ENCODE assay signal across 21 cellular contexts in the genomic region with DNA sequence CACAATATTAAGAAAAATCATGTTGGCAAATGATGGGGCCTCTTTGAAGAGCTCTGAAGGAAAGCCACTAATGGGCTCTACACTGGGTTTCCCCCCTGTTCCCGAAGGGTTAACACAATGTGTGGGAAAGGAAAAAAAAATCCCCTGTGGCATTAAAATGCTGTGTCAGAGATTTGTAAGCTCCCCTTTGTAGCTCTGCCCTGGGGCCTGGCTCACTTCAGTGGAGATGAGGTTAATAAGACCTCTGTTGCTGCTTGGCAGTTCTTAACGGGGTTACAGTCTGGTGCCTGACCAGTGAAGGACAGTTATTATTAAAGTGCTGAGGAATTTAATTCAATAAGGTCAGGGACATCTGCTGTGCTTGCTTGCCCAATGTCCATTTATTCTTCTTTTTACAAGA.
DNase-seq lines count a peak whose midpoint lies in the region; ATAC-seq and TF ChIP-seq lines count a peak whose summit lies in the region.
"Had no signal": no experiment of that assay in that cellular context is flagged by ENCODE, and none has a peak within 500 bp of the region (broad histone marks: within the 10 kb centered on the region; RNA-seq: fewer than 3 reads in every experiment).

No MANE protein-coding gene starts in this region.

- H3K27ac Mint-ChIP-seq in T-helper 17 cell: peak overlapping the region; percentile 10
- H3K27ac Mint-ChIP-seq in neural crest cell (ENCODE audit: unreplicated experiment): peak overlapping the region; percentile 17

- ATAC-seq in T-helper 17 cell (no peak), GM21381 (IDR thresholded peaks at IDR 0.05; ENCODE audit: unreplicated experiment) (no peak), GM18867 (IDR thresholded peaks at IDR 0.05; ENCODE audit: unreplicated experiment) (no peak)
- ATAC-seq: activated CD4-positive, CD25-positive, alpha-beta regulatory T cell treated with anti-CD3 and anti-CD28 coated beads, Interleukin-2, amount 50 U/mL, for 24 hours had no signal

- H3K9me3 ChIP-seq in HEK293 (ENCODE audit: control insufficient read depth, insufficient read depth, low read depth, low read length) (no peaks in the 10 kb centered on the region), T-helper 17 cell (ENCODE audit: control insufficient read depth, low read length, poor library complexity, severe bottlenecking) (no peaks in the 10 kb centered on the region), HAP-1 (no peaks in the 10 kb centered on the region)
- H3K9me3 ChIP-seq: BLaER1, neutrophil, tibial artery had no signal

- H3K4me1 Mint-ChIP-seq in T-helper 17 cell (no peaks in the 10 kb centered on the region), neural crest cell (peaks cover 49% of the 10 kb centered on the region)

- no peaks in the 10 kb centered on the region; the same call in 1 of the 2 replicates for H3K27me3 ChIP-seq in HAP-1 (ENCODE audit: low read depth)
- H3K27me3 ChIP-seq: BLaER1, neutrophil, tibial artery had no signal

- peaks cover 12% of the 10 kb centered on the region; the same call in 1 of the 2 replicates for H3K4me1 ChIP-seq in HEK293 (ENCODE audit: control insufficient read depth, insufficient read depth, low read length)
- no peaks in the 10 kb centered on the region for H3K4me1 ChIP-seq in HAP-1

- DNase-seq in T-helper 17 cell: no peak
- peak; percentile 18 for DNase-seq in fibroblast of the aortic adventitia (ENCODE audit: low read depth)
- DNase-seq in neural crest cell (ENCODE audit: low read depth, low spot score): no peak
- no peak for DNase-seq in activated T-cell treated with anti-CD3 and anti-CD28 coated beads for 4 hours
- no peak for DNase-seq in HAP-1 (ENCODE audit: low spot score in 2 of 2)
- DNase-seq: activated CD8-positive, alpha-beta memory T cell treated with anti-CD3 and anti-CD28 coated beads, Interleukin-2, amount 50 U/mL, for 48 hours; activated naive CD4-positive, alpha-beta T cell treated with anti-CD3 and anti-CD28 coated beads, Interleukin-2, amount 50 U/mL, for 16 hours; DMS79; effector CD4-positive, alpha-beta T cell; KBM-7; NCI-H1417; NCI-H345; stimulated activated CD4-positive, alpha-beta T cell treated with anti-CD3 and anti-CD28 coated beads, Interleukin-4, amount 100 ng/mL, for 4 hours; tibial artery had no signal

- no peaks in the 10 kb centered on the region for H3K9me3 Mint-ChIP-seq in neural crest cell

- H3K4me3 ChIP-seq in HEK293 (ENCODE audit: low read depth, low read length): no peak overlapping the region
- H3K4me3 ChIP-seq in fibroblast of the aortic adventitia (ENCODE audit: low read depth, low read length): no peak overlapping the region
- no peak overlapping the region for H3K4me3 ChIP-seq in HAP-1
- H3K4me3 ChIP-seq: BLaER1, lung, tibial artery had no signal

- H3K27ac ChIP-seq in HEK293 (ENCODE audit: extremely low read depth, low read depth, low read length): no peak overlapping the region
- H3K27ac ChIP-seq: BLaER1, neutrophil, tibial artery had no signal

- H3K36me3 ChIP-seq in HEK293 (ENCODE audit: control insufficient read depth in 2 of 2, insufficient read depth in 1 of 2, low read length in 2 of 2) (no peaks in the 10 kb centered on the region), HAP-1 (replicated peaks) (no peaks in the 10 kb centered on the region)
- H3K36me3 ChIP-seq: BLaER1, neutrophil, tibial artery had no signal

- no peak for TF ChIP-seq CTCF in HEK293 (tag by site-specific recombination; IDR thresholded peaks at IDR 0.05)
- TF ChIP-seq CTCF in fibroblast of the aortic adventitia (IDR thresholded peaks at IDR 0.05; ENCODE audit: insufficient read depth, low read length): no peak
- no peak for TF ChIP-seq CTCF in neural crest cell (conservative IDR thresholded peaks at IDR 0.05)

- POLR2A ChIA-PET in HEK293 (lab: Yijun Ruan, JAX): no interaction called here

- H3K27me3 Mint-ChIP-seq in T-helper 17 cell (peaks cover 34% of the 10 kb centered on the region), neural crest cell (ENCODE audit: low read depth) (no peaks in the 10 kb centered on the region)

- H3K36me3 Mint-ChIP-seq in T-helper 17 cell (ENCODE audit: low read depth) (no peaks in the 10 kb centered on the region), neural crest cell (ENCODE audit: low read depth) (no peaks in the 10 kb centered on the region)

- H3K4me3 Mint-ChIP-seq in T-helper 17 cell: no peak overlapping the region
- peak overlapping the region; percentile 2 for H3K4me3 Mint-ChIP-seq in neural crest cell

- in situ Hi-C loops in HAP-1 (cut with MboI; ENCODE audit: low sequenced_read_pairs): no loop called here

- CTCF ChIA-PET in HEK293 (lab: Yijun Ruan, JAX): no interaction called here

TF ChIP-seq in HEK293, 187 proteins besides CTCF, POLR2A, EP300 and RAD21:
- TF ChIP-seq ZNF677 (tag by site-specific recombination; IDR thresholded peaks at IDR 0.05): peak; percentile 89
- TF ChIP-seq ZNF664 (tag by site-specific recombination; IDR thresholded peaks at IDR 0.05): no peak
- no peak for TF ChIP-seq ZNF776 (tag by site-specific recombination; IDR thresholded peaks at IDR 0.05; ENCODE audit: borderline replicate concordance)
- no peak for TF ChIP-seq ZNF510 (tag by site-specific recombination; IDR thresholded peaks at IDR 0.05; ENCODE audit: insufficient replicate concordance)
TF ChIP-seq in HEK293: peak in this region for 1.
